Comparison of ENCODE assay signal across 10 cellular contexts in the genomic region with DNA sequence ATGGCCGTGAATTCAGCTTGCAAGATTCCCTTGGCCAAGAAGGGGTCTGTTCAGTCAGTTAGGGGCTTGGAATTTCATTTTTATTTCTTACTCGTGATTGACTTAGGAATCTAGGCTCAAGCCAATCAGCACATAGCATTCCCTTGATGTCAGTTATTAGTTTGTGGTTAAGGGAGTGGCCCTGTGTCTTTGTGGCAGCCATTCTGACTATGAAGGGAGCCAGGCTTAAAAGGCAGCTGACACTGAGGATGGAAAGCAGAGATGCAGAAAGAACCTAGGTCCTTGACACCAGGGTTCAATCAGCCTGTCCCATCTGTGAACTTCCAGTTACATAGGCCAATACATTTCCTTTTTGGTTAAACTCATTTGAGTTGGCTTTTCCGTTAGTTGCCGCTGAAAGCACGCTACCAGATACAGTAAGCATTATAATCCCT. TPM values are rescaled to one million over a fixed set of nuclear protein-coding genes. Genes with fewer than 3 reads are reported as not detected.
DNase-seq lines count a peak whose midpoint lies in the region; ATAC-seq and TF ChIP-seq lines count a peak whose summit lies in the region.
"Had no signal": no experiment of that assay in that cellular context is flagged by ENCODE, and none has a peak within 500 bp of the region (broad histone marks: within the 10 kb centered on the region; RNA-seq: fewer than 3 reads in every experiment).

No MANE protein-coding gene starts in this region.

- 82% methylated on average over 5 of the region's 5 CpGs for WGBS in SK-N-SH (ENCODE audit: low lambda C conversion rate)
- 76 to 90% methylated on average over 2 to 5 of the region's 5 CpGs for WGBS in transverse colon (ENCODE audit: low coverage in 1 of 2), 2 donors

- POLR2A ChIA-PET in SK-N-SH (lab: Yijun Ruan, JAX), result no interaction called here
- POLR2A ChIA-PET in HEK293T (lab: Yijun Ruan, JAX), result no interaction called here

- H3K27me3 Mint-ChIP-seq in stimulated activated memory B cell treated with anti-CD40 and anti-IgM and Interleukin-4, amounts not matched to agents 10 μg/mL and 1 μg/mL and 100 μg/mL, for 72 hours, result peaks cover 13% of the 10 kb centered on the region

- H3K9me3 ChIP-seq in HAP-1 (no peaks in the 10 kb centered on the region), SK-N-SH (no peaks in the 10 kb centered on the region), transverse colon (no peaks in the 10 kb centered on the region)
- H3K9me3 ChIP-seq: prostate gland had no signal

- H3K9me3 Mint-ChIP-seq in stimulated activated memory B cell treated with anti-CD40 and anti-IgM and Interleukin-4, amounts not matched to agents 10 μg/mL and 1 μg/mL and 100 μg/mL, for 72 hours, result no peaks in the 10 kb centered on the region

- H3K27ac ChIP-seq in SK-N-SH (ENCODE audit: low read depth in 2 of 2, low read length in 1 of 2) (no peak overlapping the region), foreskin keratinocyte (no peak overlapping the region), transverse colon (no peak overlapping the region)
- H3K27ac ChIP-seq: prostate gland had no signal

- DNase-seq in ACHN (peak; percentile 15), HAP-1 (ENCODE audit: low spot score in 2 of 2) (peak; percentile 55 to 66), SK-N-SH (no peak), foreskin keratinocyte (peak; percentile 30 to 68), HEK293T (ENCODE audit: extremely low spot score) (no peak), NCI-H1048 (lab: John Stamatoyannopoulos, UW) (no peak), transverse colon (no peak)
- DNase-seq: NCI-H1694 had no signal

- in situ Hi-C loops in ACHN (cut with HindIII; ENCODE audit: low pct_ligation_motif_present, low pct_unique_long_range_greater_than_20kb, low sequenced_read_pairs), result no loop called here
- in situ Hi-C loops in HAP-1 (cut with MboI; ENCODE audit: low sequenced_read_pairs), result no loop called here
- in situ Hi-C loops in transverse colon (cut with MboI; ENCODE audit: low pct_ligation_motif_present in 1 of 4, low pct_unique_long_range_greater_than_20kb in 1 of 4, low sequenced_read_pairs in 3 of 4), result no loop called here

- CTCF ChIA-PET in SK-N-SH (lab: Yijun Ruan, JAX) (no interaction called here), HEK293T (lab: Yijun Ruan, JAX) (no interaction called here)

- intact Hi-C loops in transverse colon (cut with DNase I; ENCODE audit: low total_unique reads), result loop anchor here (10.0 kb wide), 2 partner anchors 51 to 151 kb away; partner anchors contain the start of genes NOL7 and RANBP9

- TF ChIP-seq POLR2A in transverse colon (IDR thresholded peaks at IDR 0.05), result no peak

- no peak overlapping the region for H3K4me3 Mint-ChIP-seq in stimulated activated memory B cell treated with anti-CD40 and anti-IgM and Interleukin-4, amounts not matched to agents 10 μg/mL and 1 μg/mL and 100 μg/mL, for 72 hours

- TF ChIP-seq EP300 in SK-N-SH (IDR thresholded peaks at IDR 0.05; ENCODE audit: borderline replicate concordance in 1 of 2, low read depth in 1 of 2, low read length in 1 of 2) (no peak), transverse colon (IDR thresholded peaks at IDR 0.05; ENCODE audit: low read depth) (no peak)

- no peaks in the 10 kb centered on the region for H3K36me3 Mint-ChIP-seq in stimulated activated memory B cell treated with anti-CD40 and anti-IgM and Interleukin-4, amounts not matched to agents 10 μg/mL and 1 μg/mL and 100 μg/mL, for 72 hours

- no peaks in the 10 kb centered on the region for H3F3A ChIP-seq in SK-N-SH (replicated peaks; ENCODE audit: insufficient read depth)

- TF ChIP-seq CTCF in SK-N-SH (IDR thresholded peaks at IDR 0.05) (no peak), foreskin keratinocyte (conservative IDR thresholded peaks at IDR 0.05) (no peak), transverse colon (IDR thresholded peaks at IDR 0.05) (no peak)

- H3K27me3 ChIP-seq in HAP-1 (ENCODE audit: low read depth) (no peaks in the 10 kb centered on the region), SK-N-SH (ENCODE audit: insufficient read depth) (no peaks in the 10 kb centered on the region), foreskin keratinocyte (no peaks in the 10 kb centered on the region), transverse colon (no peaks in the 10 kb centered on the region)

- H3K4me2 ChIP-seq in SK-N-SH, result no peak overlapping the region

- peak; percentile 47 for ATAC-seq in foreskin keratinocyte
- ATAC-seq in stimulated activated memory B cell treated with anti-CD40 and anti-IgM and Interleukin-4, amounts not matched to agents 10 μg/mL and 1 μg/mL and 100 μg/mL, for 72 hours, result no peak

- 0 out of 2 replicates have a peak overlapping the region, but pooled peaks have one; percentile 54 for H2AFZ ChIP-seq in SK-N-SH (ENCODE audit: low read depth)

- H3K9ac ChIP-seq in SK-N-SH, result no peak overlapping the region

- H3K36me3 ChIP-seq in HAP-1 (replicated peaks) (no peaks in the 10 kb centered on the region), SK-N-SH (replicated peaks in 1 of 2; ENCODE audit: control insufficient read depth in 1 of 2, insufficient read depth in 2 of 2, low read length in 1 of 2) (no peaks in the 10 kb centered on the region), transverse colon (no peaks in the 10 kb centered on the region)
- H3K36me3 ChIP-seq: prostate gland had no signal

- H3K9me2 ChIP-seq in SK-N-SH, result no peaks in the 10 kb centered on the region

- no peak overlapping the region for H3K27ac Mint-ChIP-seq in stimulated activated memory B cell treated with anti-CD40 and anti-IgM and Interleukin-4, amounts not matched to agents 10 μg/mL and 1 μg/mL and 100 μg/mL, for 72 hours

- no peak for TF ChIP-seq RAD21 in SK-N-SH (IDR thresholded peaks at IDR 0.05; ENCODE audit: low read length)

- no peaks in the 10 kb centered on the region for H3K79me2 ChIP-seq in SK-N-SH (ENCODE audit: insufficient read depth)

- H3K4me1 ChIP-seq in HAP-1, result peaks cover 19% of the 10 kb centered on the region
- H3K4me1 ChIP-seq in SK-N-SH (ENCODE audit: control insufficient read depth in 1 of 2, insufficient read depth in 2 of 2, low read depth in 1 of 2, low read length in 1 of 2), result peaks cover 0 to 3% of the 10 kb centered on the region in 2 experiments; a peak in 1 of 4 replicates
- H3K4me1 ChIP-seq in foreskin keratinocyte, result peaks cover 20% of the 10 kb centered on the region
- H3K4me1 ChIP-seq in transverse colon, result peaks cover 0 to 28% (median 15%) of the 10 kb centered on the region in 4 donors
- H3K4me1 ChIP-seq: prostate gland had no signal

- H4K20me1 ChIP-seq in SK-N-SH (ENCODE audit: insufficient read depth), result no peaks in the 10 kb centered on the region

- peaks cover 47% of the 10 kb centered on the region for H3K4me1 Mint-ChIP-seq in stimulated activated memory B cell treated with anti-CD40 and anti-IgM and Interleukin-4, amounts not matched to agents 10 μg/mL and 1 μg/mL and 100 μg/mL, for 72 hours

- H3K4me3 ChIP-seq in HAP-1 (no peak overlapping the region), SK-N-SH (ENCODE audit: low read depth in 2 of 2, low read length in 1 of 2) (no peak overlapping the region), transverse colon (no peak overlapping the region)
- H3K4me3 ChIP-seq: prostate gland had no signal

TF ChIP-seq in SK-N-SH, 30 proteins besides CTCF, POLR2A, EP300 and RAD21 (continues in another document):
- TF ChIP-seq, protein P1, sequence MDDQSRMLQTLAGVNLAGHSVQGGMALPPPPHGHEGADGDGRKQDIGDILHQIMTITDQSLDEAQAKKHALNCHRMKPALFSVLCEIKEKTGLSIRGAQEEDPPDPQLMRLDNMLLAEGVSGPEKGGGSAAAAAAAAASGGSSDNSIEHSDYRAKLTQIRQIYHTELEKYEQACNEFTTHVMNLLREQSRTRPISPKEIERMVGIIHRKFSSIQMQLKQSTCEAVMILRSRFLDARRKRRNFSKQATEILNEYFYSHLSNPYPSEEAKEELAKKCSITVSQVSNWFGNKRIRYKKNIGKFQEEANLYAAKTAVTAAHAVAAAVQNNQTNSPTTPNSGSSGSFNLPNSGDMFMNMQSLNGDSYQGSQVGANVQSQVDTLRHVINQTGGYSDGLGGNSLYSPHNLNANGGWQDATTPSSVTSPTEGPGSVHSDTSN (IDR thresholded peaks at IDR 0.05), result peak; percentile 28; the same call in 1 of the 2 replicates
- TF ChIP-seq GABPA (IDR thresholded peaks at IDR 0.05; ENCODE audit: low read depth) (no peak), RCOR1 (IDR thresholded peaks at IDR 0.05; ENCODE audit: low read length) (no peak), RFX5 (IDR thresholded peaks at IDR 0.05; ENCODE audit: low read length) (no peak), ELF1 (IDR thresholded peaks at IDR 0.05) (no peak), EZH2phosphoT487 (IDR thresholded peaks at IDR 0.05; ENCODE audit: borderline replicate concordance, low read depth) (no peak), MXI1 (IDR thresholded peaks at IDR 0.05; ENCODE audit: low read depth, low read length) (no peak)

TF ChIP-seq in HEK293T, 16 proteins besides CTCF, POLR2A, EP300 and RAD21:
- TF ChIP-seq ZNF384 (IDR thresholded peaks at IDR 0.05), result no peak
- TF ChIP-seq, protein P2, sequence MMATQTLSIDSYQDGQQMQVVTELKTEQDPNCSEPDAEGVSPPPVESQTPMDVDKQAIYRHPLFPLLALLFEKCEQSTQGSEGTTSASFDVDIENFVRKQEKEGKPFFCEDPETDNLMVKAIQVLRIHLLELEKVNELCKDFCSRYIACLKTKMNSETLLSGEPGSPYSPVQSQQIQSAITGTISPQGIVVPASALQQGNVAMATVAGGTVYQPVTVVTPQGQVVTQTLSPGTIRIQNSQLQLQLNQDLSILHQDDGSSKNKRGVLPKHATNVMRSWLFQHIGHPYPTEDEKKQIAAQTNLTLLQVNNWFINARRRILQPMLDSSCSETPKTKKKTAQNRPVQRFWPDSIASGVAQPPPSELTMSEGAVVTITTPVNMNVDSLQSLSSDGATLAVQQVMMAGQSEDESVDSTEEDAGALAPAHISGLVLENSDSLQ (IDR thresholded peaks at IDR 0.05), result no peak
- no peak for TF ChIP-seq CTBP1 (IDR thresholded peaks at IDR 0.05; ENCODE audit: borderline replicate concordance)
- TF ChIP-seq BHLHE40 (IDR thresholded peaks at IDR 0.05; ENCODE audit: borderline replicate concordance), result no peak
- TF ChIP-seq FOXM1 (IDR thresholded peaks at IDR 0.05; ENCODE audit: borderline replicate concordance), result no peak
- no peak for TF ChIP-seq L3MBTL2 (conservative IDR thresholded peaks at IDR 0.05)

RNA-seq across cellular contexts. Expression of gene MCUR1, which starts 48.1 kb away (rescaled TPM):
- polyA plus RNA-seq in SK-N-SH (2012; rRNA removed) (8.3 and 8.6 TPM in 2 replicates), foreskin keratinocyte (18.0 and 18.1 TPM in 2 replicates)
- polyA plus RNA-seq in SK-N-SH (2012; cell fraction: cytosol; rRNA removed), result 13.4 and 14.3 TPM in 2 replicates
- polyA plus RNA-seq in SK-N-SH (2012; cell fraction: nucleus; rRNA removed), result 3.0 and 5.1 TPM in 2 replicates
- total RNA-seq in foreskin keratinocyte (17.0 and 17.1 TPM in 2 replicates), transverse colon (10 to 100 TPM; 25.7 to 58.7 (median 31.1) TPM)

RNA-seq across cellular contexts. Expression of gene RANBP9, which starts 54.6 kb away (rescaled TPM):
- polyA plus RNA-seq in SK-N-SH (2012; rRNA removed) (19.9 and 20.4 TPM in 2 replicates), foreskin keratinocyte (14.4 and 15.2 TPM in 2 replicates)
- polyA plus RNA-seq in SK-N-SH (2012; cell fraction: cytosol; rRNA removed), result 27.5 and 31.5 TPM in 2 replicates
- polyA plus RNA-seq in SK-N-SH (2012; cell fraction: nucleus; rRNA removed), result 14.6 and 34.6 TPM in 2 replicates
- total RNA-seq in foreskin keratinocyte (27.8 and 29.0 TPM in 2 replicates), transverse colon (10 to 100 TPM; 17.9 to 40.8 (median 37.4) TPM)

Comparison
In these comparisons a context has a peak if more than half of its experiments do, and no peak if none do; other contexts are left out.
1. DNase-seq: peak in ACHN (single experiment), HAP-1 (2 of 2) and foreskin keratinocyte (2 of 2); none in SK-N-SH (single experiment), HEK293T (single experiment), NCI-H1048 (single experiment) and transverse colon (single experiment).